ENCODE assay signal across 28 cellular contexts in genomic region chr5:97670447-97670846, GRCh38.
"Had no signal": no experiment of that assay in that cellular context is flagged by ENCODE, and none has a peak within 500 bp of the region (broad histone marks: within the 10 kb centered on the region; RNA-seq: fewer than 3 reads in every experiment).

No MANE protein-coding gene starts in this region.

- H3K4me2 ChIP-seq: neural progenitor cell had no signal

- H3K27ac ChIP-seq: coronary artery, heart right ventricle, left lung, neural progenitor cell, prostate gland, sigmoid colon, skin epidermis, spleen, thoracic aorta, tibial nerve, upper lobe of left lung had no signal

- DNase-seq: dermis blood vessel endothelial cell; effector memory CD4-positive, alpha-beta T cell; foreskin melanocyte; glutamatergic neuron; heart right ventricle; hippocampal formation; left cardiac atrium; left lung; mammary epithelial cell; mesendoderm; midbrain; naive thymus-derived CD4-positive, alpha-beta T cell; right cardiac atrium; sigmoid colon; spleen; stimulated activated CD4-positive, alpha-beta T cell treated with anti-CD3 and anti-CD28 coated beads, Interleukin-4, amount 100 ng/mL, for 4 hours; stimulated activated naive CD8-positive, alpha-beta T cell treated with anti-CD3 and anti-CD28 coated beads, Interleukin-15, Interleukin-2, amounts not matched to agents 100 U/mL and 50 U/mL, for 24 hours; upper lobe of left lung had no signal

- H2AFZ ChIP-seq: neural progenitor cell had no signal

- H3K9me3 ChIP-seq: prostate gland, sigmoid colon, thoracic aorta, tibial nerve, upper lobe of left lung had no signal

- H3K9ac ChIP-seq: neural progenitor cell had no signal

- H3K36me3 ChIP-seq: heart right ventricle, left lung, neural progenitor cell, prostate gland, sigmoid colon, spleen, thoracic aorta, tibial nerve, upper lobe of left lung had no signal

- H3K4me3 ChIP-seq: coronary artery, heart right ventricle, left lung, neural progenitor cell, prostate gland, sigmoid colon, skin epidermis, spleen, thoracic aorta, tibial nerve, upper lobe of left lung had no signal

- FAIRE-seq: endometrium, islet of Langerhans, urothelium cell line had no signal

- H3K4me1 ChIP-seq: heart right ventricle, left lung, neural progenitor cell, prostate gland, sigmoid colon, spleen, tibial nerve, upper lobe of left lung had no signal

- ATAC-seq: heart right ventricle; left cardiac atrium; left lung; naive thymus-derived CD4-positive, alpha-beta T cell; right cardiac atrium; stimulated activated memory B cell treated with anti-CD40 and anti-IgM and Interleukin-4, amounts not matched to agents 10 μg/mL and 1 μg/mL and 100 μg/mL, for 72 hours; stimulated activated naive CD8-positive, alpha-beta T cell treated with anti-CD3 and anti-CD28 coated beads, Interleukin-15, Interleukin-2, amounts not matched to agents 100 U/mL and 50 U/mL, for 24 hours had no signal

- H3K27me3 ChIP-seq: heart right ventricle, left lung, neural progenitor cell, sigmoid colon, spleen, tibial nerve, upper lobe of left lung had no signal
